ENCODE assay signal across 8 cellular contexts in genomic region chr20:40160151-40160550, GRCh38.
DNase-seq lines count a peak whose midpoint lies in the region; ATAC-seq and TF ChIP-seq lines count a peak whose summit lies in the region.

No MANE protein-coding gene starts in this region.

- ATAC-seq in SK-N-SH treated with all-trans-retinoic acid at 6 μM for 48 hours = peak; percentile 62; the same call in 1 of the 3 replicates
- ATAC-seq in effector memory CD8-positive, alpha-beta T cell (replicated peaks) = no peak

- H3K23ac ChIP-seq in neuronal stem cell (ENCODE audit: low read depth, low read length, poor library complexity) = no peak overlapping the region

- no peak overlapping the region for H2BK120ac ChIP-seq in neuronal stem cell (ENCODE audit: low read depth, low read length)

- H2BK5ac ChIP-seq in neuronal stem cell (ENCODE audit: low read length) = no peak overlapping the region

- TF ChIP-seq CTCF in Loucy (conservative IDR thresholded peaks at IDR 0.05; ENCODE audit: low read length) = peak; percentile 89

- no peak overlapping the region for H3K14ac ChIP-seq in neuronal stem cell (ENCODE audit: low read length)

- H3K27ac ChIP-seq in neuronal stem cell (replicated peaks; ENCODE audit: low read length) = no peak overlapping the region

- no peaks in the 10 kb centered on the region for H3K4me1 Mint-ChIP-seq in effector memory CD8-positive, alpha-beta T cell (ENCODE audit: low read depth in 2 of 2)

- H2BK12ac ChIP-seq in neuronal stem cell (ENCODE audit: low read length) = no peak overlapping the region

- H3K79me1 ChIP-seq in neuronal stem cell (ENCODE audit: low read depth, low read length) = no peaks in the 10 kb centered on the region

- no peak overlapping the region for H3K4me3 Mint-ChIP-seq in effector memory CD8-positive, alpha-beta T cell

- H3F3A ChIP-seq in Loucy (ENCODE audit: low read depth) = no peaks in the 10 kb centered on the region

- WGBS in neuronal stem cell (ENCODE audit: extremely low coverage in 2 of 2, insufficient read length in 2 of 2, insufficient replicate concordance in 1 of 2), 2 donors = no CpG with 5 or more reads among the region's 7 CpGs

- H3K9ac ChIP-seq in Loucy (ENCODE audit: low read depth, low read length, poor library complexity, severe bottlenecking) = no peak overlapping the region
- H3K9ac ChIP-seq in neuronal stem cell (ENCODE audit: low read depth, low read length, poor library complexity) = no peak overlapping the region

- H3K4me1 ChIP-seq in Loucy (ENCODE audit: insufficient read depth, low read length, poor library complexity, severe bottlenecking) = no peaks in the 10 kb centered on the region
- no peaks in the 10 kb centered on the region for H3K4me1 ChIP-seq in neuronal stem cell (ENCODE audit: control insufficient read depth in 2 of 2, insufficient read depth in 1 of 2, low read depth in 1 of 2, low read length in 2 of 2)

- H2AFZ ChIP-seq in Loucy (ENCODE audit: low read length) (peak overlapping the region; percentile 80; the same call in 1 of the 2 replicates), neuronal stem cell (ENCODE audit: low read length) (peak overlapping the region; percentile 73)

- H3K27me3 Mint-ChIP-seq in effector memory CD8-positive, alpha-beta T cell = no peaks in the 10 kb centered on the region

- no peak overlapping the region for H2BK15ac ChIP-seq in neuronal stem cell (ENCODE audit: low read length)

- DNase-seq in stimulated activated CD4-positive, alpha-beta T cell treated with anti-CD3 and anti-CD28 coated beads, Interleukin-2, amount 100 ng/mL, for 48 hours = peak; percentile 1 to 7
- no peak for DNase-seq in stimulated activated CD4-positive, alpha-beta T cell treated with anti-CD3 and anti-CD28 coated beads, Interleukin-4, amount 100 ng/mL, for 4 hours
- peak; percentile 35 for DNase-seq in fibroblast of peridontal ligament (ENCODE audit: extremely low read depth)
- no peak for DNase-seq in neuronal stem cell (ENCODE audit: low spot score)
- DNase-seq in NCI-H2227 treated with DMSO at 0.1 percent for 48 hours (lab: John Stamatoyannopoulos, UW) = no peak
- DNase-seq in effector memory CD8-positive, alpha-beta T cell = no peak

- H3K27me3 ChIP-seq in Loucy (ENCODE audit: insufficient read depth, low read length, poor library complexity, severe bottlenecking) (peaks cover 6% of the 10 kb centered on the region), neuronal stem cell (ENCODE audit: control insufficient read depth in 3 of 3, insufficient read depth in 3 of 3, low read depth in 1 of 3, low read length in 3 of 3) (no peaks in the 10 kb centered on the region)

- H3K9me2 ChIP-seq in Loucy (replicated peaks; ENCODE audit: low read depth, low read length) = no peaks in the 10 kb centered on the region

- H4K20me1 ChIP-seq in Loucy (ENCODE audit: insufficient read depth, low read length, poor library complexity, severe bottlenecking) = no peaks in the 10 kb centered on the region

- H3K4me3 ChIP-seq in Loucy (ENCODE audit: low read length, poor library complexity, severe bottlenecking) (no peak overlapping the region), neuronal stem cell (ENCODE audit: low read length in 2 of 2) (no peak overlapping the region)

- no peak overlapping the region for H3K18ac ChIP-seq in neuronal stem cell (ENCODE audit: low read length)

- H3K27ac Mint-ChIP-seq in effector memory CD8-positive, alpha-beta T cell = no peak overlapping the region

- H2AK5ac ChIP-seq in neuronal stem cell (ENCODE audit: low read depth, low read length) = no peak overlapping the region

- no peak overlapping the region for H3K4me2 ChIP-seq in Loucy (ENCODE audit: low read depth, low read length, poor library complexity, severe bottlenecking)
- no peak overlapping the region for H3K4me2 ChIP-seq in neuronal stem cell (ENCODE audit: insufficient read depth, low read length, poor library complexity, severe bottlenecking)

- H4K8ac ChIP-seq in neuronal stem cell (ENCODE audit: low read depth, low read length) = no peak overlapping the region

- peaks cover 2% of the 10 kb centered on the region for H3K36me3 Mint-ChIP-seq in effector memory CD8-positive, alpha-beta T cell (ENCODE audit: insufficient read depth)

- H3K79me2 ChIP-seq in Loucy (ENCODE audit: insufficient read depth, low read length) = no peaks in the 10 kb centered on the region

- no peak overlapping the region for H3K4ac ChIP-seq in neuronal stem cell (ENCODE audit: low read length)

- H3K9me3 ChIP-seq in Loucy (ENCODE audit: insufficient read depth, low read depth, low read length) (no peaks in the 10 kb centered on the region), neuronal stem cell (replicated peaks in 1 of 2; ENCODE audit: control insufficient read depth in 2 of 2, insufficient read depth in 1 of 2, low read depth in 1 of 2, low read length in 2 of 2) (no peaks in the 10 kb centered on the region)

- no peaks in the 10 kb centered on the region for H3K9me3 Mint-ChIP-seq in effector memory CD8-positive, alpha-beta T cell

- no peaks in the 10 kb centered on the region for H3K36me3 ChIP-seq in Loucy (ENCODE audit: insufficient read depth, low read length)
- H3K36me3 ChIP-seq in neuronal stem cell (replicated peaks in 1 of 2; ENCODE audit: control insufficient read depth in 2 of 2, insufficient read depth in 2 of 2, low read length in 2 of 2) = no peaks in the 10 kb centered on the region

- H4K91ac ChIP-seq in neuronal stem cell (ENCODE audit: low read depth, low read length, poor library complexity) = no peak overlapping the region

TF ChIP-seq in SK-N-SH treated with all-trans-retinoic acid at 6 μM for 48 hours, 23 proteins besides CTCF, POLR2A, EP300 and RAD21 (continues in another document):
- TF ChIP-seq ISL1 (CRISPR knock-in tag; IDR thresholded peaks at IDR 0.05) (no peak), BACH2 (CRISPR knock-in tag; IDR thresholded peaks at IDR 0.05; ENCODE audit: borderline replicate concordance) (no peak), RARB (CRISPR knock-in tag; IDR thresholded peaks at IDR 0.05) (no peak), ZNF565 (CRISPR knock-in tag; conservative IDR thresholded peaks at IDR 0.05; ENCODE audit: low read depth) (no peak), ZNF70 (CRISPR knock-in tag; IDR thresholded peaks at IDR 0.05) (no peak), TCF4 (CRISPR knock-in tag; IDR thresholded peaks at IDR 0.05; ENCODE audit: borderline replicate concordance) (no peak), ARNTL (CRISPR knock-in tag; IDR thresholded peaks at IDR 0.05; ENCODE audit: borderline replicate concordance, low read depth) (no peak), SNAI2 (CRISPR knock-in tag; IDR thresholded peaks at IDR 0.05) (no peak), GLIS3 (CRISPR knock-in tag; IDR thresholded peaks at IDR 0.05) (no peak), ZFP3 (CRISPR knock-in tag; IDR thresholded peaks at IDR 0.05) (no peak), TSHZ2 (CRISPR knock-in tag; IDR thresholded peaks at IDR 0.05) (no peak), OSR1 (CRISPR knock-in tag; IDR thresholded peaks at IDR 0.05) (no peak), ZFP30 (CRISPR knock-in tag; IDR thresholded peaks at IDR 0.05) (no peak), CSRNP3 (CRISPR knock-in tag; IDR thresholded peaks at IDR 0.05) (no peak), ZC3H10 (CRISPR knock-in tag; IDR thresholded peaks at IDR 0.05) (no peak), TOX (CRISPR knock-in tag; IDR thresholded peaks at IDR 0.05; ENCODE audit: borderline replicate concordance) (no peak)

Comparison
In these comparisons a context has a peak if more than half of its experiments do, and no peak if none do; other contexts are left out.
1. DNase-seq: peak in stimulated activated CD4-positive, alpha-beta T cell treated with anti-CD3 and anti-CD28 coated beads, Interleukin-2, amount 100 ng/mL, for 48 hours (2 of 2) and fibroblast of peridontal ligament (single experiment); none in stimulated activated CD4-positive, alpha-beta T cell treated with anti-CD3 and anti-CD28 coated beads, Interleukin-4, amount 100 ng/mL, for 4 hours (0 of 2), neuronal stem cell (single experiment), NCI-H2227 treated with DMSO at 0.1 percent for 48 hours (single experiment) and effector memory CD8-positive, alpha-beta T cell (0 of 3).